ENCODE assay signal across 14 cellular contexts in genomic region chr2:61970807-61971556, GRCh38.
DNase-seq lines count a peak whose midpoint lies in the region; TF ChIP-seq lines count a peak whose summit lies in the region.
"Had no signal": no experiment of that assay in that cellular context is flagged by ENCODE, and none has a peak within 500 bp of the region (broad histone marks: within the 10 kb centered on the region; RNA-seq: fewer than 3 reads in every experiment).

No MANE protein-coding gene starts in this region.

- H3K4me1 Mint-ChIP-seq in type B pancreatic cell (ENCODE audit: unreplicated experiment), result peaks cover 8% of the 10 kb centered on the region
- H3K4me1 Mint-ChIP-seq: activated naive CD4-positive, alpha-beta T cell treated with anti-CD3 and anti-CD28 coated beads, Interleukin-2, amount 10 ng/mL, durations not matched to agents 7 days and 5 days had no signal

- H3K27me3 Mint-ChIP-seq in type B pancreatic cell, result no peaks in the 10 kb centered on the region
- H3K27me3 Mint-ChIP-seq: activated naive CD4-positive, alpha-beta T cell treated with anti-CD3 and anti-CD28 coated beads, Interleukin-2, amount 10 ng/mL, durations not matched to agents 7 days and 5 days; IgD-negative memory B cell; naive thymus-derived CD4-positive, alpha-beta T cell had no signal

- DNase-seq in NCI-H82 (lab: John Stamatoyannopoulos, UW), result peak; percentile 15
- no peak for DNase-seq in NCI-H82 treated with DMSO at 0.1 percent for 48 hours (lab: John Stamatoyannopoulos, UW; ENCODE audit: unreplicated experiment)
- DNase-seq in ecto neural progenitor cell (ENCODE audit: low spot score), result peak; percentile 54
- peak; percentile 77 for DNase-seq in kidney glomerular epithelial cell (lab: John Stamatoyannopoulos, UW)
- no peak for DNase-seq in type B pancreatic cell (ENCODE audit: extremely low spot score, unreplicated experiment)
- no peak for DNase-seq in hypothalamus (lab: John Stamatoyannopoulos, UW)
- no peak for DNase-seq in stimulated activated CD4-positive, alpha-beta T cell treated with anti-CD3 and anti-CD28 coated beads, Interleukin-4, amount 100 ng/mL, for 24 hours
- no peak for DNase-seq in NAMALWA (ENCODE audit: low spot score)
- DNase-seq: activated naive CD4-positive, alpha-beta T cell treated with anti-CD3 and anti-CD28 coated beads, Interleukin-2, amount 10 ng/mL, durations not matched to agents 7 days and 5 days; naive thymus-derived CD4-positive, alpha-beta T cell; NCI-H1417; NCI-H774; SJCRH30 had no signal

- H3K4me3 Mint-ChIP-seq in type B pancreatic cell, result peak overlapping the region; percentile 52
- H3K4me3 Mint-ChIP-seq: activated naive CD4-positive, alpha-beta T cell treated with anti-CD3 and anti-CD28 coated beads, Interleukin-2, amount 10 ng/mL, durations not matched to agents 7 days and 5 days; IgD-negative memory B cell; naive thymus-derived CD4-positive, alpha-beta T cell had no signal

- H3K27ac Mint-ChIP-seq in type B pancreatic cell, result peak overlapping the region; percentile 54
- H3K27ac Mint-ChIP-seq: activated naive CD4-positive, alpha-beta T cell treated with anti-CD3 and anti-CD28 coated beads, Interleukin-2, amount 10 ng/mL, durations not matched to agents 7 days and 5 days had no signal

- H3K36me3 Mint-ChIP-seq in type B pancreatic cell, result peaks cover 3% of the 10 kb centered on the region
- H3K36me3 Mint-ChIP-seq: activated naive CD4-positive, alpha-beta T cell treated with anti-CD3 and anti-CD28 coated beads, Interleukin-2, amount 10 ng/mL, durations not matched to agents 7 days and 5 days had no signal

- no peaks in the 10 kb centered on the region for H3K9me3 Mint-ChIP-seq in type B pancreatic cell
- H3K9me3 Mint-ChIP-seq: activated naive CD4-positive, alpha-beta T cell treated with anti-CD3 and anti-CD28 coated beads, Interleukin-2, amount 10 ng/mL, durations not matched to agents 7 days and 5 days; IgD-negative memory B cell; naive thymus-derived CD4-positive, alpha-beta T cell had no signal

- no peak for TF ChIP-seq CTCF in type B pancreatic cell (conservative IDR thresholded peaks at IDR 0.05)

Comparison
In these comparisons a context has a peak if more than half of its experiments do, and no peak if none do; other contexts are left out.
1. DNase-seq: peak in NCI-H82 (single experiment), ecto neural progenitor cell (single experiment) and kidney glomerular epithelial cell (single experiment); none in NCI-H82 treated with DMSO at 0.1 percent for 48 hours (single experiment), type B pancreatic cell (single experiment), hypothalamus (0 of 51), stimulated activated CD4-positive, alpha-beta T cell treated with anti-CD3 and anti-CD28 coated beads, Interleukin-4, amount 100 ng/mL, for 24 hours (single experiment) and NAMALWA (single experiment).